In the genomic region with DNA sequence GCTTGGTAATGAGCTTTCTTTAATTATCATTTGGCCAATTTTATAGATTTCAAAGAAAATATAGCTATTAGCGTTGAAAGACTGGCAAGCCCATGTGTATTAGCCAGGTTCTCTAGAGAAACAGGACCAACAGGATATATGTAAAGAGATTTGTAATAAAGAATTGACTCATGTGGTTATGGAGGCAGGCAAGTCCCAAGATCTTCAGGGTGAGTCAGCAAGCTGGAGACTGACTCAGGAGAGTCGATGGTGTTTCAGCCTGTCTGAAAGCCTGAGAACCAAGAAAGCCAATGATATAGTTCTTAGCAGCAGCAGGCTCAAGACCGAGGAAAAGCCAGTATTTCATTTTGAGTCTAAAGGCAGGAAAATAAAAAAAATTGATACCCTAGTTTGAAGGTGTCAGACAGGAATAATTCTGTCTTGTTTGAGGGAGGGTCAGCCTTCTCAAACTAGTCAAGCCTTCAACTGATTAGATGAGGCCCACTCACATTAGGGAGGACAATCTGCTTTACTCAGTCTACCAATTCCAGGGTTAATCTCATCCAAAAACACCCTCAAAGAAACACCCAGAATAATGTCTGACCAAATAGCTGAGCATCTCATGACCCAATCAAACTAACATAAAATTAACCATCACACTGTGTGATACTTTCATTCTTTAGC, we compare ENCODE assay signal across 8 cellular contexts.
DNase-seq lines count a peak whose midpoint lies in the region; ATAC-seq and TF ChIP-seq lines count a peak whose summit lies in the region.

No MANE protein-coding gene starts in this region.

- H3K4me3 Mint-ChIP-seq in immature natural killer cell: no peak overlapping the region

- no peaks in the 10 kb centered on the region for H3F3A ChIP-seq in smooth muscle cell (ENCODE audit: low read depth)

- WGBS in smooth muscle cell (ENCODE audit: low lambda C conversion rate): 42% methylated on average over 3 of the region's 3 CpGs

- no peaks in the 10 kb centered on the region for H3K27me3 Mint-ChIP-seq in immature natural killer cell (ENCODE audit: low read depth in 3 of 3)

- no peaks in the 10 kb centered on the region for H3K27me3 ChIP-seq in smooth muscle cell (ENCODE audit: low read depth)

- peaks cover 7 to 18% (median 10%) of the 10 kb centered on the region in 6 donors for H3K9me3 Mint-ChIP-seq in immature natural killer cell

- ATAC-seq in GM18909 (IDR thresholded peaks at IDR 0.05; ENCODE audit: poor library complexity, unreplicated experiment) (peak; percentile 59), HG03469 (IDR thresholded peaks at IDR 0.05; ENCODE audit: unreplicated experiment) (peak; percentile 71)

- no peak overlapping the region for H2AFZ ChIP-seq in smooth muscle cell (ENCODE audit: low read depth)

- H3K9ac ChIP-seq in smooth muscle cell (ENCODE audit: low read depth): peak overlapping the region; percentile 64

- H3K36me3 ChIP-seq in smooth muscle cell (ENCODE audit: low read depth): no peaks in the 10 kb centered on the region

- H3K27ac Mint-ChIP-seq in immature natural killer cell: no peak overlapping the region

- no peak overlapping the region for H3K27ac ChIP-seq in smooth muscle cell (ENCODE audit: low read depth)

- TF ChIP-seq CTCF in smooth muscle cell (IDR thresholded peaks at IDR 0.05; ENCODE audit: borderline replicate concordance, insufficient read depth, poor library complexity, severe bottlenecking): no peak

- H4K20me1 ChIP-seq in smooth muscle cell (ENCODE audit: low read depth): no peaks in the 10 kb centered on the region

- no peaks in the 10 kb centered on the region for H3K9me3 ChIP-seq in smooth muscle cell (replicated peaks; ENCODE audit: low read depth)

- no peak overlapping the region for H3K4me2 ChIP-seq in smooth muscle cell

- DNase-seq in amniotic epithelial cell (ENCODE audit: low read depth) (peak; percentile 92), smooth muscle cell (lab: John Stamatoyannopoulos, UW; ENCODE audit: unreplicated experiment) (no peak), immature natural killer cell (no peak), NCI-H510A (lab: John Stamatoyannopoulos, UW) (no peak), NCI-H2107 (lab: John Stamatoyannopoulos, UW) (no peak), T-helper 9 cell (no peak)

- H3K4me3 ChIP-seq in smooth muscle cell: no peak overlapping the region

- no peaks in the 10 kb centered on the region for H3K4me1 ChIP-seq in smooth muscle cell (ENCODE audit: low read depth)

- no peaks in the 10 kb centered on the region for H3K4me1 Mint-ChIP-seq in immature natural killer cell

- H3K79me2 ChIP-seq in smooth muscle cell (ENCODE audit: low read depth): no peaks in the 10 kb centered on the region

- H3K36me3 Mint-ChIP-seq in immature natural killer cell: peaks cover 10 to 15% (median 10%) of the 10 kb centered on the region in 3 donors
